1 cellular context compared by ENCODE assay signal in genomic region chr9:129458155-129458661, GRCh38.
TF ChIP-seq lines count a peak whose summit lies in the region.

No MANE protein-coding gene starts in this region.

TF ChIP-seq in HCT116, 20 proteins besides CTCF, POLR2A, EP300 and RAD21 (continued from another document):
- TF ChIP-seq, protein P1, sequence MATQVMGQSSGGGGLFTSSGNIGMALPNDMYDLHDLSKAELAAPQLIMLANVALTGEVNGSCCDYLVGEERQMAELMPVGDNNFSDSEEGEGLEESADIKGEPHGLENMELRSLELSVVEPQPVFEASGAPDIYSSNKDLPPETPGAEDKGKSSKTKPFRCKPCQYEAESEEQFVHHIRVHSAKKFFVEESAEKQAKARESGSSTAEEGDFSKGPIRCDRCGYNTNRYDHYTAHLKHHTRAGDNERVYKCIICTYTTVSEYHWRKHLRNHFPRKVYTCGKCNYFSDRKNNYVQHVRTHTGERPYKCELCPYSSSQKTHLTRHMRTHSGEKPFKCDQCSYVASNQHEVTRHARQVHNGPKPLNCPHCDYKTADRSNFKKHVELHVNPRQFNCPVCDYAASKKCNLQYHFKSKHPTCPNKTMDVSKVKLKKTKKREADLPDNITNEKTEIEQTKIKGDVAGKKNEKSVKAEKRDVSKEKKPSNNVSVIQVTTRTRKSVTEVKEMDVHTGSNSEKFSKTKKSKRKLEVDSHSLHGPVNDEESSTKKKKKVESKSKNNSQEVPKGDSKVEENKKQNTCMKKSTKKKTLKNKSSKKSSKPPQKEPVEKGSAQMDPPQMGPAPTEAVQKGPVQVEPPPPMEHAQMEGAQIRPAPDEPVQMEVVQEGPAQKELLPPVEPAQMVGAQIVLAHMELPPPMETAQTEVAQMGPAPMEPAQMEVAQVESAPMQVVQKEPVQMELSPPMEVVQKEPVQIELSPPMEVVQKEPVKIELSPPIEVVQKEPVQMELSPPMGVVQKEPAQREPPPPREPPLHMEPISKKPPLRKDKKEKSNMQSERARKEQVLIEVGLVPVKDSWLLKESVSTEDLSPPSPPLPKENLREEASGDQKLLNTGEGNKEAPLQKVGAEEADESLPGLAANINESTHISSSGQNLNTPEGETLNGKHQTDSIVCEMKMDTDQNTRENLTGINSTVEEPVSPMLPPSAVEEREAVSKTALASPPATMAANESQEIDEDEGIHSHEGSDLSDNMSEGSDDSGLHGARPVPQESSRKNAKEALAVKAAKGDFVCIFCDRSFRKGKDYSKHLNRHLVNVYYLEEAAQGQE (IDR thresholded peaks at IDR 0.05; ENCODE audit: low read depth): no peak
- TF ChIP-seq ZNF274 (IDR thresholded peaks at IDR 0.05; ENCODE audit: low read depth, low read length) (no peak), ATF3 (IDR thresholded peaks at IDR 0.05) (no peak), EZH2 (IDR thresholded peaks at IDR 0.05) (no peak), ZFX (IDR thresholded peaks at IDR 0.05) (no peak), EGR1 (IDR thresholded peaks at IDR 0.05; ENCODE audit: low read depth) (no peak), JUND (IDR thresholded peaks at IDR 0.05) (no peak), YY1 (IDR thresholded peaks at IDR 0.05; ENCODE audit: extremely low read depth, insufficient replicate concordance, low read depth, low read length) (no peak), ELF1 (IDR thresholded peaks at IDR 0.05; ENCODE audit: borderline replicate concordance, low read depth) (no peak), CEBPB (IDR thresholded peaks at IDR 0.05; ENCODE audit: low read depth) (no peak), SIN3A (IDR thresholded peaks at IDR 0.05; ENCODE audit: low read depth) (no peak)
- TF ChIP-seq, protein P2, sequence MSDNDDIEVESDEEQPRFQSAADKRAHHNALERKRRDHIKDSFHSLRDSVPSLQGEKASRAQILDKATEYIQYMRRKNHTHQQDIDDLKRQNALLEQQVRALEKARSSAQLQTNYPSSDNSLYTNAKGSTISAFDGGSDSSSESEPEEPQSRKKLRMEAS (IDR thresholded peaks at IDR 0.05): no peak
